19 cellular contexts compared by ENCODE assay signal in genomic region chr12:54586620-54587019, GRCh38. TPM values are rescaled to one million over a fixed set of nuclear protein-coding genes. Genes with fewer than 3 reads are reported as not detected.
"Had no signal": no experiment of that assay in that cellular context is flagged by ENCODE, and none has a peak within 500 bp of the region (broad histone marks: within the 10 kb centered on the region; RNA-seq: fewer than 3 reads in every experiment).

No MANE protein-coding gene starts in this region.

- H3K4me3 ChIP-seq: body of pancreas, smooth muscle cell, upper lobe of left lung had no signal

- H3K4me2 ChIP-seq: SK-N-SH, smooth muscle cell had no signal

- H3K9me3 ChIP-seq: body of pancreas, esophagus muscularis mucosa, SK-N-SH, upper lobe of left lung had no signal

- ATAC-seq: activated CD8-positive, alpha-beta T cell treated with anti-CD3 and anti-CD28 coated beads, Interleukin-2, amount 10 ng/mL, durations not matched to agents 7 days and 5 days; body of pancreas; stimulated activated effector memory CD8-positive, alpha-beta T cell treated with anti-CD3 and anti-CD28 coated beads, Interleukin-12 subunit alpha, Interleukin-12 subunit beta, amount 100 ng/mL, for 72 hours had no signal

- DNase-seq: activated CD4-positive, alpha-beta T cell treated with anti-CD3 and anti-CD28 coated beads for 4 hours; activated CD8-positive, alpha-beta T cell treated with anti-CD3 and anti-CD28 coated beads, Interleukin-2, amount 10 ng/mL, durations not matched to agents 7 days and 5 days; activated naive CD4-positive, alpha-beta T cell treated with Interleukin-2 at 50 U/mL for 16 hours; dermis blood vessel endothelial cell; islet precursor cell; mesenchymal stem cell; nephron progenitor cell; SK-N-SH; T-helper 1 cell; upper lobe of left lung; WERI-Rb-1 had no signal

- H3K27me3 ChIP-seq: body of pancreas had no signal

- H3K27ac ChIP-seq: body of pancreas, parathyroid adenoma, upper lobe of left lung, WERI-Rb-1 had no signal

- H3K9ac ChIP-seq: parathyroid adenoma, SK-N-SH had no signal

- H3K36me3 ChIP-seq: upper lobe of left lung, WERI-Rb-1 had no signal

RNA-seq across cellular contexts. Expression of gene PPP1R1A, which starts 1.8 kb away (rescaled TPM):
- total RNA-seq: activated CD8-positive, alpha-beta T cell treated with anti-CD3 and anti-CD28 coated beads, Interleukin-2, amount 10 ng/mL, durations not matched to agents 7 days and 5 days; fibroblast of villous mesenchyme; smooth muscle cell had no signal
- polyA plus RNA-seq: SK-N-SH had no signal

RNA-seq across cellular contexts. Expression of gene PDE1B, which starts 37.2 kb away (rescaled TPM):
- total RNA-seq: dermis blood vessel endothelial cell, fibroblast of villous mesenchyme had no signal
- polyA plus RNA-seq: SK-N-SH, smooth muscle cell had no signal

RNA-seq across cellular contexts. Expression of gene LACRT, which starts 48.1 kb away (rescaled TPM):
- total RNA-seq: activated CD8-positive, alpha-beta T cell treated with anti-CD3 and anti-CD28 coated beads, Interleukin-2, amount 10 ng/mL, durations not matched to agents 7 days and 5 days; body of pancreas; dermis blood vessel endothelial cell; esophagus muscularis mucosa; fibroblast of villous mesenchyme; left lobe of liver; smooth muscle cell; subcutaneous adipose tissue; upper lobe of left lung had no signal
- polyA plus RNA-seq: SK-N-SH, smooth muscle cell had no signal
